ENCODE assay signal across 30 cellular contexts in the genomic region with DNA sequence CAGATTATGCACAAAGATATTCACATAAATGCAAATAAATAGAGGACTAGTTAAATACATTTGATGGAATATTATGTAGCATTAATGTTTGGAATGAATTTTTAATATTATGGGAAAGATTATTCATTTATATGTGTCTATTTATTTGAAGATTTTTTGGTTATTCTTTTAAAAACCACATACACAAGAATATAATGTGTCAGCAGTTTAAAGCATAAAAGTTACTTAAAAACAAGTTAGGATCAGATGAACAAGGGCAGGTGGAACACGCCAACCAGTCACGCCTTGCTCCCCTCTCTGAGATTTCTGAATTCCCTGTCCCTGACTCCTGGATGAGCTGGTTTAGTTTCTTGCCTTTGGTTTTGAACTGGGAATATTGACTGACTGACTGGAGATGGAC.
"Had no signal": no experiment of that assay in that cellular context is flagged by ENCODE, and none has a peak within 500 bp of the region (broad histone marks: within the 10 kb centered on the region; RNA-seq: fewer than 3 reads in every experiment).

No MANE protein-coding gene starts in this region.

- H3K27ac ChIP-seq: hepatocyte, left ventricle myocardium inferior, neural progenitor cell, neutrophil, ovary, prostate gland, sigmoid colon, stomach, testis, thyroid gland, transverse colon, upper lobe of left lung, vagina had no signal

- H3K27me3 Mint-ChIP-seq: stimulated activated naive B cell treated with anti-CD40 and anti-IgM and Interleukin-4, amounts not matched to agents 10 μg/mL and 1 μg/mL and 100 μg/mL, for 72 hours had no signal

- H3K27me3 ChIP-seq: hepatocyte, neural progenitor cell, neutrophil, ovary, sigmoid colon, stomach, testis, thyroid gland, transverse colon, upper lobe of left lung, vagina had no signal

- H3K9me3 Mint-ChIP-seq: natural killer cell; neural progenitor cell; stimulated activated naive B cell treated with anti-CD40 and anti-IgM and Interleukin-4, amounts not matched to agents 10 μg/mL and 1 μg/mL and 100 μg/mL, for 72 hours had no signal

- H3K4me1 ChIP-seq: left ventricle myocardium inferior, prostate gland, stomach, testis, transverse colon, upper lobe of left lung, vagina had no signal

- H3K79me2 ChIP-seq: hepatocyte had no signal

- DNase-seq: islet precursor cell; left ventricle myocardium inferior; mesendoderm; naive B cell; natural killer cell; nephron progenitor cell; occipital lobe; ovary; posterior cingulate gyrus; retina; right cardiac atrium; sigmoid colon; small intestine; stimulated activated CD4-positive, alpha-beta T cell treated with anti-CD3 and anti-CD28 coated beads, Interleukin-15, amount 100 ng/mL, for 24 hours; stimulated activated CD4-positive, alpha-beta T cell treated with anti-CD3 and anti-CD28 coated beads, Interleukin-2, amount 100 ng/mL, for 24 hours; stimulated activated CD4-positive, alpha-beta T cell treated with anti-CD3 and anti-CD28 coated beads, Interleukin-4, amount 100 ng/mL, for 1 hour; stimulated activated naive B cell treated with anti-CD40 and anti-IgM and Interleukin-4, amounts not matched to agents 10 μg/mL and 1 μg/mL and 100 μg/mL, for 72 hours; stimulated activated naive CD8-positive, alpha-beta T cell treated with anti-CD3 and anti-CD28 coated beads, Interleukin-15, Interleukin-2, amounts not matched to agents 100 U/mL and 50 U/mL, for 24 hours; stomach; testis; thyroid gland; transverse colon; upper lobe of left lung had no signal

- H3K4me1 Mint-ChIP-seq: mesothelial cell of epicardium; naive B cell; natural killer cell; stimulated activated naive B cell treated with anti-CD40 and anti-IgM and Interleukin-4, amounts not matched to agents 10 μg/mL and 1 μg/mL and 100 μg/mL, for 72 hours had no signal

- H3K27ac Mint-ChIP-seq: mesothelial cell of epicardium; naive B cell; natural killer cell; nephron progenitor cell; neural progenitor cell; stimulated activated naive B cell treated with anti-CD40 and anti-IgM and Interleukin-4, amounts not matched to agents 10 μg/mL and 1 μg/mL and 100 μg/mL, for 72 hours had no signal

- H2AFZ ChIP-seq: hepatocyte, neural progenitor cell had no signal

- H3K4me2 ChIP-seq: hepatocyte, neural progenitor cell had no signal

- H3K4me3 ChIP-seq: hepatocyte, left ventricle myocardium inferior, lung, neural progenitor cell, ovary, prostate gland, sigmoid colon, stomach, testis, thyroid gland, transverse colon, upper lobe of left lung, vagina had no signal

- ATAC-seq: natural killer cell; right cardiac atrium; stimulated activated naive B cell treated with anti-CD40 and anti-IgM and Interleukin-4, amounts not matched to agents 10 μg/mL and 1 μg/mL and 100 μg/mL, for 72 hours; stimulated activated naive CD8-positive, alpha-beta T cell treated with anti-CD3 and anti-CD28 coated beads, Interleukin-15, Interleukin-2, amounts not matched to agents 100 U/mL and 50 U/mL, for 24 hours had no signal

- H3K4me3 Mint-ChIP-seq: mesothelial cell of epicardium; naive B cell; natural killer cell; nephron progenitor cell; neural progenitor cell; stimulated activated naive B cell treated with anti-CD40 and anti-IgM and Interleukin-4, amounts not matched to agents 10 μg/mL and 1 μg/mL and 100 μg/mL, for 72 hours had no signal

- H3K36me3 Mint-ChIP-seq: mesothelial cell of epicardium; naive B cell; natural killer cell; neural progenitor cell; stimulated activated naive B cell treated with anti-CD40 and anti-IgM and Interleukin-4, amounts not matched to agents 10 μg/mL and 1 μg/mL and 100 μg/mL, for 72 hours had no signal

- H3K36me3 ChIP-seq: left ventricle myocardium inferior, neural progenitor cell, neutrophil, ovary, prostate gland, sigmoid colon, stomach, thyroid gland, transverse colon, upper lobe of left lung, vagina had no signal

- FAIRE-seq: small intestine had no signal
